ENCODE assay signal across 23 cellular contexts in the genomic region with DNA sequence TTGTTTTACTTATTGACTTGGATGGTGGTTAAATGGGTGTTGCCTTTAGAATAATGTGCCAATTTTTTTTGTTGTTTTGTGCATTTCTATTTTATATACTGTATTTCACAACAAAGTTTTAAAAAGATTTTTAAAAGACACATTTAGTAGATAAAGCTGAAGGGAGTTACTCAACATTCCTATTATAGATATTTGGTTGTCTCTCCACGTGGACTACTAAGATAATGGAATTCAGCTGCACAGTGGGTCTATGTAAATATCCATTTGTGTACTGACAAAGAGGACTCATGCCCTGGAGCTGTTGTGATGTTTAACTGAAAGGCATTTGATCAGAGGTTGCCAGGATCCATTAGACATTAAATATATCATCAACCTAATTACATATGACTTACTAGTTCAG. TPM values are rescaled to one million over a fixed set of nuclear protein-coding genes. Genes with fewer than 3 reads are reported as not detected.
DNase-seq lines count a peak whose midpoint lies in the region; ATAC-seq and TF ChIP-seq lines count a peak whose summit lies in the region.
"Had no signal": no experiment of that assay in that cellular context is flagged by ENCODE, and none has a peak within 500 bp of the region (broad histone marks: within the 10 kb centered on the region; RNA-seq: fewer than 3 reads in every experiment).

No MANE protein-coding gene starts in this region.

- DNase-seq in COLO668 (lab: John Stamatoyannopoulos, UW; ENCODE audit: unreplicated experiment) = peak; percentile 13
- peak; percentile 86 for DNase-seq in NCI-H2081 treated with DMSO at 0.1 percent for 48 hours (lab: John Stamatoyannopoulos, UW)
- DNase-seq in NCI-H774 (lab: John Stamatoyannopoulos, UW) = peak; percentile 26
- DNase-seq in natural killer cell treated with Interleukin-12 subunit alpha and Interleukin-12 subunit beta and Interleukin-15 and Interleukin-18, amount 100 ng/mL, for 72 hours (ENCODE audit: low spot score) = no peak
- no peak for DNase-seq in GM03348 (ENCODE audit: low spot score)
- DNase-seq in cerebellar nuclear complex (lab: John Stamatoyannopoulos, UW) = no peak
- DNase-seq: Calu3; CD4-positive, alpha-beta T cell; DMS153; HCEC 1CT; KG1; NCI-H1092 treated with DMSO at 0.1 percent for 48 hours; NCI-H187 treated with DMSO at 0.1 percent for 48 hours; NCI-H510A; PC-9; RPMI8226; SHP77; T1000 had no signal

- no peaks in the 10 kb centered on the region for H3K9me3 ChIP-seq in HEK293 (ENCODE audit: control insufficient read depth, insufficient read depth, low read depth, low read length)
- H3K9me3 ChIP-seq: BLaER1 had no signal

- no peak for ATAC-seq in natural killer cell treated with Interleukin-12 subunit alpha and Interleukin-12 subunit beta and Interleukin-15 and Interleukin-18, amount 100 ng/mL, for 72 hours
- no peak for ATAC-seq in HG03135 (IDR thresholded peaks at IDR 0.05; ENCODE audit: unreplicated experiment)
- ATAC-seq: GM23338 had no signal

- H3K4me1 Mint-ChIP-seq in natural killer cell treated with Interleukin-12 subunit alpha and Interleukin-12 subunit beta and Interleukin-15 and Interleukin-18, amount 100 ng/mL, for 72 hours (ENCODE audit: low read depth in 2 of 2) = no peaks in the 10 kb centered on the region

- no peak overlapping the region for H3K4me3 ChIP-seq in HEK293 (ENCODE audit: low read depth, low read length)
- H3K4me3 ChIP-seq: BLaER1, GM23338, PC-9 had no signal

- CTCF ChIA-PET in HEK293 (lab: Yijun Ruan, JAX) = interaction anchor here (2.4 to 5.4 kb wide), 2 partner anchors 13 to 20 kb away, joined by 10 to 36 read pairs; no protein-coding TSS in a partner anchor

- POLR2A ChIA-PET in HEK293 (lab: Yijun Ruan, JAX) = interaction anchor here (2.8 kb wide), 1 partner anchor 23 kb away, joined by 10 read pairs; a partner anchor contains a TSS

- peaks cover 19 to 35% of the 10 kb centered on the region in 2 donors for H3K27me3 Mint-ChIP-seq in natural killer cell treated with Interleukin-12 subunit alpha and Interleukin-12 subunit beta and Interleukin-15 and Interleukin-18, amount 100 ng/mL, for 72 hours

- no peak overlapping the region for H3K27ac ChIP-seq in HEK293 (ENCODE audit: extremely low read depth, low read depth, low read length)
- H3K27ac ChIP-seq: BLaER1, PC-9 had no signal

- no peaks in the 10 kb centered on the region for H3K9me3 Mint-ChIP-seq in natural killer cell treated with Interleukin-12 subunit alpha and Interleukin-12 subunit beta and Interleukin-15 and Interleukin-18, amount 100 ng/mL, for 72 hours
- H3K9me3 Mint-ChIP-seq: CD4-positive, alpha-beta T cell; GM23338; T-helper 1 cell treated with Interleukin-12 subunit alpha and Interleukin-12 subunit beta and Interleukin-4 antibody, amounts not matched to agents 30 μg/mL and 1 μg/mL, for 36 hours had no signal

- TF ChIP-seq CTCF in HEK293 (tag by site-specific recombination; IDR thresholded peaks at IDR 0.05) = no peak

- H3K4me1 ChIP-seq in HEK293 (ENCODE audit: control insufficient read depth, insufficient read depth, low read length) = no peaks in the 10 kb centered on the region; the same call in 1 of the 2 replicates
- H3K4me1 ChIP-seq: BLaER1 had no signal

- H3K4me3 Mint-ChIP-seq in natural killer cell treated with Interleukin-12 subunit alpha and Interleukin-12 subunit beta and Interleukin-15 and Interleukin-18, amount 100 ng/mL, for 72 hours = no peak overlapping the region
- H3K4me3 Mint-ChIP-seq: CD4-positive, alpha-beta T cell; GM23338; T-helper 1 cell treated with Interleukin-12 subunit alpha and Interleukin-12 subunit beta and Interleukin-4 antibody, amounts not matched to agents 30 μg/mL and 1 μg/mL, for 36 hours had no signal

- no peaks in the 10 kb centered on the region for H3K36me3 Mint-ChIP-seq in natural killer cell treated with Interleukin-12 subunit alpha and Interleukin-12 subunit beta and Interleukin-15 and Interleukin-18, amount 100 ng/mL, for 72 hours

- H3K27ac Mint-ChIP-seq in natural killer cell treated with Interleukin-12 subunit alpha and Interleukin-12 subunit beta and Interleukin-15 and Interleukin-18, amount 100 ng/mL, for 72 hours = no peak overlapping the region
- H3K27ac Mint-ChIP-seq: CD4-positive, alpha-beta T cell; GM23338; T-helper 1 cell treated with Interleukin-12 subunit alpha and Interleukin-12 subunit beta and Interleukin-4 antibody, amounts not matched to agents 30 μg/mL and 1 μg/mL, for 36 hours had no signal

- H3K36me3 ChIP-seq in HEK293 (ENCODE audit: control insufficient read depth in 2 of 2, insufficient read depth in 1 of 2, low read length in 2 of 2) = no peaks in the 10 kb centered on the region
- H3K36me3 ChIP-seq: BLaER1 had no signal

TF ChIP-seq in HEK293, 187 proteins besides CTCF, POLR2A, EP300 and RAD21:
- TF ChIP-seq ZNF629 (tag by site-specific recombination; IDR thresholded peaks at IDR 0.05) = no peak
- no peak for TF ChIP-seq ZNF239 (tag by site-specific recombination; IDR thresholded peaks at IDR 0.05)
- TF ChIP-seq, protein P1, sequence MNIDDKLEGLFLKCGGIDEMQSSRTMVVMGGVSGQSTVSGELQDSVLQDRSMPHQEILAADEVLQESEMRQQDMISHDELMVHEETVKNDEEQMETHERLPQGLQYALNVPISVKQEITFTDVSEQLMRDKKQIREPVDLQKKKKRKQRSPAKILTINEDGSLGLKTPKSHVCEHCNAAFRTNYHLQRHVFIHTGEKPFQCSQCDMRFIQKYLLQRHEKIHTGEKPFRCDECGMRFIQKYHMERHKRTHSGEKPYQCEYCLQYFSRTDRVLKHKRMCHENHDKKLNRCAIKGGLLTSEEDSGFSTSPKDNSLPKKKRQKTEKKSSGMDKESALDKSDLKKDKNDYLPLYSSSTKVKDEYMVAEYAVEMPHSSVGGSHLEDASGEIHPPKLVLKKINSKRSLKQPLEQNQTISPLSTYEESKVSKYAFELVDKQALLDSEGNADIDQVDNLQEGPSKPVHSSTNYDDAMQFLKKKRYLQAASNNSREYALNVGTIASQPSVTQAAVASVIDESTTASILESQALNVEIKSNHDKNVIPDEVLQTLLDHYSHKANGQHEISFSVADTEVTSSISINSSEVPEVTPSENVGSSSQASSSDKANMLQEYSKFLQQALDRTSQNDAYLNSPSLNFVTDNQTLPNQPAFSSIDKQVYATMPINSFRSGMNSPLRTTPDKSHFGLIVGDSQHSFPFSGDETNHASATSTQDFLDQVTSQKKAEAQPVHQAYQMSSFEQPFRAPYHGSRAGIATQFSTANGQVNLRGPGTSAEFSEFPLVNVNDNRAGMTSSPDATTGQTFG (tag by site-specific recombination; IDR thresholded peaks at IDR 0.05; ENCODE audit: borderline replicate concordance) = no peak
- TF ChIP-seq ZNF654 (tag by site-specific recombination; IDR thresholded peaks at IDR 0.05; ENCODE audit: low read depth) = no peak
- 0 out of 2 replicates have a peak, but pooled peaks have one; percentile 18 for TF ChIP-seq MEIS1 (CRISPR knock-in tag; IDR thresholded peaks at IDR 0.05; ENCODE audit: borderline replicate concordance)

RNA-seq across cellular contexts. Expression of a gene that starts 23.2 kb away (rescaled TPM):
- 10 to 100 TPM in 1 of 2 donors, 1 to 10 TPM in 1; 7.0 to 20.4 TPM for total RNA-seq in natural killer cell treated with Interleukin-12 subunit alpha and Interleukin-12 subunit beta and Interleukin-15 and Interleukin-18, amount 100 ng/mL, for 72 hours

Comparison
In these comparisons a context has a peak if more than half of its experiments do, and no peak if none do; other contexts are left out.
1. DNase-seq: peak in COLO668 (single experiment), NCI-H2081 treated with DMSO at 0.1 percent for 48 hours (single experiment) and NCI-H774 (single experiment); none in natural killer cell treated with Interleukin-12 subunit alpha and Interleukin-12 subunit beta and Interleukin-15 and Interleukin-18, amount 100 ng/mL, for 72 hours (single experiment), GM03348 (single experiment) and cerebellar nuclear complex (0 of 2).